ENCODE assay signal across 1 cellular context in genomic region chr22:19720999-19721485, GRCh38.
TF ChIP-seq lines count a peak whose summit lies in the region.

No MANE protein-coding gene starts in this region.

TF ChIP-seq in H1, 55 proteins besides CTCF, POLR2A, EP300 and RAD21:
- TF ChIP-seq SIX5 (IDR thresholded peaks at IDR 0.05; ENCODE audit: low read depth, low read length) (no peak), SAP30 (IDR thresholded peaks at IDR 0.05; ENCODE audit: insufficient read depth, insufficient replicate concordance, low read length) (no peak), SIRT6 (IDR thresholded peaks at IDR 0.05; ENCODE audit: low read length) (no peak), CEBPB (IDR thresholded peaks at IDR 0.05; ENCODE audit: low read depth, low read length) (no peak), YY1 (IDR thresholded peaks at IDR 0.05; ENCODE audit: low read depth, low read length) (no peak), CTBP2 (IDR thresholded peaks at IDR 0.05; ENCODE audit: borderline replicate concordance, insufficient read depth, insufficient read length, low read length) (no peak), GTF2F1 (IDR thresholded peaks at IDR 0.05; ENCODE audit: borderline replicate concordance, low read depth, low read length) (no peak), RXRA (IDR thresholded peaks at IDR 0.05; ENCODE audit: insufficient read depth, low read depth, low read length) (no peak), RNF2 (IDR thresholded peaks at IDR 0.05; ENCODE audit: borderline replicate concordance, low read depth, low read length, missing control alignments, poor library complexity, severe bottlenecking) (no peak), TAF1 (IDR thresholded peaks at IDR 0.05; ENCODE audit: low read depth, low read length) (no peak), KDM4A (IDR thresholded peaks at IDR 0.05; ENCODE audit: low read depth, low read length, severe bottlenecking) (no peak), SRF (IDR thresholded peaks at IDR 0.05; ENCODE audit: low read depth, low read length) (no peak), POLR2AphosphoS5 (IDR thresholded peaks at IDR 0.05; ENCODE audit: low read depth, low read length) (no peak), USF2 (IDR thresholded peaks at IDR 0.05; ENCODE audit: low read length) (no peak), BCL11A (IDR thresholded peaks at IDR 0.05; ENCODE audit: low read depth in 2 of 2, low read length in 2 of 2) (no peak)
